8 cellular contexts compared by ENCODE assay signal in genomic region chr12:6536894-6537579, GRCh38. TPM values are rescaled to one million over a fixed set of nuclear protein-coding genes. Genes with fewer than 3 reads are reported as not detected.
DNase-seq lines count a peak whose midpoint lies in the region; ATAC-seq and TF ChIP-seq lines count a peak whose summit lies in the region.

No MANE protein-coding gene starts in this region.

- peak overlapping the region; percentile 34 to 100 (median 99) for H3K27ac Mint-ChIP-seq in brain
- H3K27ac Mint-ChIP-seq in naive thymus-derived CD8-positive, alpha-beta T cell, result peak overlapping the region; percentile 84 to 99 (median 95)

- POLR2A ChIA-PET in naive thymus-derived CD8-positive, alpha-beta T cell (lab: Charles Lee), result interaction anchor here (0.5 to 7.9 kb wide), 17 partner anchors 17 to 407 kb away, joined by 3 to 100 read pairs (median 11); partner anchors contain the start of genes C12orf57, CD27, IFFO1 and MRPL51

- H3K4me3 ChIP-seq in BLaER1, result peak overlapping the region; percentile 97

- peak overlapping the region; percentile 93 for H3K4me2 ChIP-seq in BLaER1

- H3K4me3 Mint-ChIP-seq in brain, result peak overlapping the region; percentile 89 to 97 (median 94)
- peak overlapping the region in 7 of 10 donors; percentile 15 to 89 (median 50) for H3K4me3 Mint-ChIP-seq in naive thymus-derived CD8-positive, alpha-beta T cell

- ATAC-seq in naive thymus-derived CD8-positive, alpha-beta T cell, result no peak
- ATAC-seq in HG03565 (IDR thresholded peaks at IDR 0.05; ENCODE audit: unreplicated experiment) (no peak), HG03378 (IDR thresholded peaks at IDR 0.05; ENCODE audit: unreplicated experiment) (no peak)

- H3K36me3 Mint-ChIP-seq in brain, result peaks cover 50% of the 10 kb centered on the region
- H3K36me3 Mint-ChIP-seq in naive thymus-derived CD8-positive, alpha-beta T cell, result peaks cover 0 to 25% (median 12%) of the 10 kb centered on the region in 3 donors

- no peaks in the 10 kb centered on the region for H3K27me3 ChIP-seq in BLaER1

- peaks cover 76% of the 10 kb centered on the region for H3K4me1 ChIP-seq in BLaER1

- H3K27ac ChIP-seq in BLaER1, result 0 out of 2 replicates have a peak overlapping the region, but pooled peaks have one; percentile 99
- H3K27ac ChIP-seq in KOPT-K1 (ENCODE audit: low read depth, low read length, poor library complexity, severe bottlenecking), result peak overlapping the region; percentile 99

- no peak for TF ChIP-seq CTCF in brain (conservative IDR thresholded peaks at IDR 0.05)

- peak overlapping the region; percentile 99; the same call in 1 of the 2 replicates for H3K9ac ChIP-seq in BLaER1

- H3K36me3 ChIP-seq in BLaER1 (peaks cover 56% of the 10 kb centered on the region), KOPT-K1 (ENCODE audit: insufficient read depth, low read length) (peaks cover 74% of the 10 kb centered on the region)

- H3K4me1 Mint-ChIP-seq in brain, result peaks cover 75% of the 10 kb centered on the region
- H3K4me1 Mint-ChIP-seq in naive thymus-derived CD8-positive, alpha-beta T cell, result peaks cover 26 to 72% (median 67%) of the 10 kb centered on the region in 4 donors

- H4K20me1 ChIP-seq in BLaER1, result peaks cover 73% of the 10 kb centered on the region

- DNase-seq in naive thymus-derived CD8-positive, alpha-beta T cell, result peak in 1 of 10 donors; percentile 58
- no peak for DNase-seq in NCI-H1092 treated with DMSO at 0.1 percent for 48 hours (lab: John Stamatoyannopoulos, UW)
- DNase-seq in midbrain (lab: John Stamatoyannopoulos, UW), result no peak

- no peaks in the 10 kb centered on the region for H3K9me3 Mint-ChIP-seq in brain
- peaks cover 0 to 2% (median 0%) of the 10 kb centered on the region in 9 donors for H3K9me3 Mint-ChIP-seq in naive thymus-derived CD8-positive, alpha-beta T cell

- peaks cover 6% of the 10 kb centered on the region for H3K27me3 Mint-ChIP-seq in brain
- no peaks in the 10 kb centered on the region for H3K27me3 Mint-ChIP-seq in naive thymus-derived CD8-positive, alpha-beta T cell

- H3K9me3 ChIP-seq in BLaER1 (no peaks in the 10 kb centered on the region), KOPT-K1 (ENCODE audit: insufficient read depth, low read length, poor library complexity, severe bottlenecking) (no peaks in the 10 kb centered on the region)

RNA-seq across cellular contexts. Expression of gene GAPDH, which starts 2.7 kb away (rescaled TPM):
- polyA plus RNA-seq in brain (ENCODE audit: insufficient read depth, low read depth, low replicate concordance), result 4,992 TPM
- total RNA-seq in naive thymus-derived CD8-positive, alpha-beta T cell, result 100 to 1,000 TPM; 355 to 363 TPM
- polyA plus RNA-seq in naive thymus-derived CD8-positive, alpha-beta T cell, result 1,000 to 10,000 TPM; 1,014 to 1,110 (median 1,062) TPM

RNA-seq across cellular contexts. Expression of gene IFFO1, which starts 18.8 kb away (rescaled TPM):
- 7.3 TPM for polyA plus RNA-seq in brain (ENCODE audit: insufficient read depth, low read depth, low replicate concordance)
- total RNA-seq in naive thymus-derived CD8-positive, alpha-beta T cell, result 10 to 100 TPM; 40.9 to 45.9 TPM
- 10 to 100 TPM in 1 of 3 donors, 1 to 10 TPM in 2; 3.7 to 10.8 (median 4.4) TPM for polyA plus RNA-seq in naive thymus-derived CD8-positive, alpha-beta T cell

RNA-seq across cellular contexts. Expression of gene NOP2, which starts 31.1 kb away (rescaled TPM):
- 12.3 TPM for polyA plus RNA-seq in brain (ENCODE audit: insufficient read depth, low read depth, low replicate concordance)
- 100 to 1,000 TPM in 1 of 2 experiments, 10 to 100 TPM in 1; 99.2 to 104 TPM for total RNA-seq in naive thymus-derived CD8-positive, alpha-beta T cell
- polyA plus RNA-seq in naive thymus-derived CD8-positive, alpha-beta T cell, result 10 to 100 TPM; 23.6 to 41.7 (median 24.7) TPM

RNA-seq across cellular contexts. Expression of gene NCAPD2, which starts 43.1 kb away (rescaled TPM):
- 69.2 TPM for polyA plus RNA-seq in brain (ENCODE audit: insufficient read depth, low read depth, low replicate concordance)
- total RNA-seq in naive thymus-derived CD8-positive, alpha-beta T cell, result 10 to 100 TPM; 40.4 to 46.3 TPM
- 10 to 100 TPM; 24.7 to 45.3 (median 28.1) TPM for polyA plus RNA-seq in naive thymus-derived CD8-positive, alpha-beta T cell

RNA-seq across cellular contexts. Expression of gene MRPL51, which starts 44.0 kb away (rescaled TPM):
- polyA plus RNA-seq in brain (ENCODE audit: insufficient read depth, low read depth, low replicate concordance), result 133 TPM
- total RNA-seq in naive thymus-derived CD8-positive, alpha-beta T cell, result 10 to 100 TPM; 71.6 to 77.3 TPM
- polyA plus RNA-seq in naive thymus-derived CD8-positive, alpha-beta T cell, result 100 to 1,000 TPM; 220 to 230 (median 224) TPM
